ENCODE assay signal across 25 cellular contexts in the genomic region with DNA sequence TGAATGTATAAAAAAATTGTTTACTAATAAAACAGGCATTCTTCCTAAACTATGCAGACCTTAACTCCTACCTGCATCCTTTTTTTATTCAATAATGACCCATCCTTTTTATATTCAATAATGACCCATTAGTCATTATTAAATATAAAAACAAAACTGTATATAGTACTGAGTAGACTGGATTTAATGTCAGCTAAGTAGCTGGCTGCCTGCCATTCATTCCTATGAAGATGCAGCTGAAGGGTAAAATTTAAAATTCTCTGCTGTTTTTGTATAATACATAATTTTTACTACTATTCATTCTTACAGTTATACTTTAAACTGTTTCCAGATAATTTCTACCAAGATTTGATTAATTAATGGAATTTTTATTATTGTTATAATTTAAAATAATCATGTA.
DNase-seq lines count a peak whose midpoint lies in the region; ATAC-seq, FAIRE-seq and TF ChIP-seq lines count a peak whose summit lies in the region.
"Had no signal": no experiment of that assay in that cellular context is flagged by ENCODE, and none has a peak within 500 bp of the region (broad histone marks: within the 10 kb centered on the region; RNA-seq: fewer than 3 reads in every experiment).

No MANE protein-coding gene starts in this region.

- no peak overlapping the region for H3K4me3 ChIP-seq in GM23248
- H3K4me3 ChIP-seq in RWPE2 (ENCODE audit: severe bottlenecking) = no peak overlapping the region
- no peak overlapping the region for H3K4me3 ChIP-seq in kidney (ENCODE audit: low read length in 2 of 2)
- H3K4me3 ChIP-seq: BLaER1 treated with 17β-estradiol and CSF1 and Interleukin-3, amounts not matched to agents 10 nM and 100 nM; body of pancreas; GM12878; neural progenitor cell; SJSA1; upper lobe of left lung had no signal

- no peaks in the 10 kb centered on the region for H3F3A ChIP-seq in GM23248 (ENCODE audit: insufficient read depth)

- H3K9me2 ChIP-seq in GM23248 (ENCODE audit: insufficient read depth) = 0 out of 2 replicates have a peak, but pooled peaks cover 3% of the 10 kb centered on the region

- ATAC-seq in RWPE2 (ENCODE audit: low read depth) = no peak
- ATAC-seq: body of pancreas, GM12878, left colon, right cardiac atrium had no signal

- H2AFZ ChIP-seq in GM23248 = no peak overlapping the region
- H2AFZ ChIP-seq: neural progenitor cell had no signal

- H3K9me3 ChIP-seq in GM23248 (ENCODE audit: low read depth) (no peaks in the 10 kb centered on the region), RWPE2 (ENCODE audit: severe bottlenecking) (no peaks in the 10 kb centered on the region), kidney (ENCODE audit: control insufficient read depth in 1 of 2, low read length in 2 of 2) (no peaks in the 10 kb centered on the region)
- H3K9me3 ChIP-seq: body of pancreas, SJSA1, upper lobe of left lung had no signal

- in situ Hi-C loops in GM23248 (cut with MboI) = no loop called here

- DNase-seq in GM23248 (peak; percentile 55), RWPE2 (ENCODE audit: low spot score) (no peak), epithelial cell of prostate (ENCODE audit: low read depth, low spot score) (no peak), kidney (no peak), mucosa of gallbladder (ENCODE audit: low spot score) (no peak), GM03348 (ENCODE audit: low spot score) (no peak)
- no peak for DNase-seq in activated CD4-positive, CD25-positive, alpha-beta regulatory T cell treated with anti-CD3 and anti-CD28 coated beads, Interleukin-2, amount 50 U/mL, for 72 hours
- DNase-seq: activated effector memory CD4-positive, alpha-beta T cell treated with anti-CD3 and anti-CD28 coated beads, Interleukin-2, amount 50 U/mL, for 16 hours; activated naive CD8-positive, alpha-beta T cell treated with anti-CD3 and anti-CD28 coated beads, Interleukin-2, amount 10 ng/mL, durations not matched to agents 7 days and 5 days; activated T-cell treated with anti-CD3 and anti-CD28 coated beads for 4 hours; body of pancreas; COR-L47; DMS79 treated with DMSO at 0.1 percent for 48 hours; foreskin melanocyte; left colon; NCI-H2171 treated with DMSO at 0.1 percent for 48 hours; NCI-H524; right cardiac atrium; stimulated activated CD4-positive, alpha-beta T cell treated with anti-CD3 and anti-CD28 coated beads, Interleukin-4, amount 100 ng/mL, for 1 hour; upper lobe of left lung had no signal

- no peak overlapping the region for H3K9ac ChIP-seq in GM23248
- no peak overlapping the region for H3K9ac ChIP-seq in kidney (ENCODE audit: low read length in 2 of 2)
- H3K9ac ChIP-seq: BLaER1 treated with 17β-estradiol and CSF1 and Interleukin-3, amounts not matched to agents 10 nM and 100 nM; neural progenitor cell had no signal

- H3K4me1 ChIP-seq in GM23248 (ENCODE audit: insufficient read depth) (peaks cover 23% of the 10 kb centered on the region), RWPE2 (ENCODE audit: insufficient read depth, poor library complexity, severe bottlenecking) (peaks cover 24% of the 10 kb centered on the region), kidney (ENCODE audit: control insufficient read depth in 1 of 2, insufficient read depth in 1 of 2, low read depth in 1 of 2, low read length in 2 of 2) (peaks cover 0 to 4% of the 10 kb centered on the region in 2 donors)
- H3K4me1 ChIP-seq: neural progenitor cell, SJSA1 had no signal

- peak; percentile 46 for FAIRE-seq in kidney (lab: Jason Lieb, UNC)
- FAIRE-seq: GM12878 had no signal

- H3K4me2 ChIP-seq in GM23248 (ENCODE audit: unreplicated experiment) = no peak overlapping the region
- H3K4me2 ChIP-seq: BLaER1 treated with 17β-estradiol and CSF1 and Interleukin-3, amounts not matched to agents 10 nM and 100 nM; neural progenitor cell had no signal

- H4K20me1 ChIP-seq in GM23248 (ENCODE audit: insufficient read depth) = no peaks in the 10 kb centered on the region
- H4K20me1 ChIP-seq: BLaER1 treated with 17β-estradiol and CSF1 and Interleukin-3, amounts not matched to agents 10 nM and 100 nM had no signal

- no peaks in the 10 kb centered on the region for H3K36me3 ChIP-seq in GM23248 (ENCODE audit: low read depth)
- H3K36me3 ChIP-seq in RWPE2 (ENCODE audit: low read depth) = no peaks in the 10 kb centered on the region
- no peaks in the 10 kb centered on the region for H3K36me3 ChIP-seq in kidney (ENCODE audit: control insufficient read depth in 1 of 2, insufficient read depth in 2 of 2, low read length in 2 of 2)
- H3K36me3 ChIP-seq: BLaER1 treated with 17β-estradiol and CSF1 and Interleukin-3, amounts not matched to agents 10 nM and 100 nM; neural progenitor cell; SJSA1; upper lobe of left lung had no signal

- H3K79me2 ChIP-seq in GM23248 (ENCODE audit: insufficient read depth) = peaks cover 30% of the 10 kb centered on the region; the same call in 1 of the 2 replicates

- intact Hi-C loops in kidney (cut with DNase I) = no loop called here

- H3K27ac ChIP-seq in GM23248 (no peak overlapping the region), RWPE2 (ENCODE audit: poor library complexity, severe bottlenecking) (peak overlapping the region; percentile 54), epithelial cell of prostate (peak overlapping the region; percentile 48), kidney (ENCODE audit: low read depth in 2 of 2, low read length in 2 of 2) (no peak overlapping the region)
- H3K27ac ChIP-seq: BLaER1 treated with 17β-estradiol and CSF1 and Interleukin-3, amounts not matched to agents 10 nM and 100 nM; body of pancreas; HL-60; neural progenitor cell; SJSA1; upper lobe of left lung had no signal

- H3K27me3 ChIP-seq in GM23248 (replicated peaks; ENCODE audit: insufficient read depth) (no peaks in the 10 kb centered on the region), RWPE2 (ENCODE audit: insufficient read depth, poor library complexity, severe bottlenecking) (no peaks in the 10 kb centered on the region)
- H3K27me3 ChIP-seq: BLaER1 treated with 17β-estradiol and CSF1 and Interleukin-3, amounts not matched to agents 10 nM and 100 nM; body of pancreas; neural progenitor cell; SJSA1; upper lobe of left lung had no signal

- TF ChIP-seq CTCF in RWPE2 (IDR thresholded peaks at IDR 0.05; ENCODE audit: poor library complexity, severe bottlenecking) = no peak
- no peak for TF ChIP-seq CTCF in kidney (IDR thresholded peaks at IDR 0.05; ENCODE audit: borderline replicate concordance, extremely low read depth, insufficient read depth)

Comparison
In these comparisons a context has a peak if more than half of its experiments do, and no peak if none do; other contexts are left out.
1. H3K27ac ChIP-seq: peak in RWPE2 (single experiment) and epithelial cell of prostate (single experiment); none in GM23248 (single experiment) and kidney (0 of 2).